Comparison of ENCODE assay signal across 9 cellular contexts in genomic region chr17:39057807-39058206, GRCh38.
DNase-seq lines count a peak whose midpoint lies in the region; ATAC-seq, FAIRE-seq and TF ChIP-seq lines count a peak whose summit lies in the region.
"Had no signal": no experiment of that assay in that cellular context is flagged by ENCODE, and none has a peak within 500 bp of the region (broad histone marks: within the 10 kb centered on the region; RNA-seq: fewer than 3 reads in every experiment).

No MANE protein-coding gene starts in this region.

- TF ChIP-seq EP300 in stomach (IDR thresholded peaks at IDR 0.05) (no peak), transverse colon (IDR thresholded peaks at IDR 0.05; ENCODE audit: low read depth) (no peak)

- DNase-seq in activated T-cell treated with anti-CD3 and anti-CD28 coated beads, Interleukin-2, amount 50 U/mL, for 4 hours, result no peak
- DNase-seq in activated T-cell treated with anti-CD3 and anti-CD28 coated beads, Interleukin-2, amount 50 U/mL, for 1 hour, result no peak
- no peak for DNase-seq in RWPE2 (ENCODE audit: low spot score)
- peak in 1 of 2 donors; percentile 18 for DNase-seq in fibroblast of lung (ENCODE audit: low read depth in 2 of 2)
- DNase-seq in stomach, result no peak
- DNase-seq in small intestine, result no peak
- no peak for DNase-seq in transverse colon
- no peak for DNase-seq in NCI-H526 (lab: John Stamatoyannopoulos, UW)
- DNase-seq: NCI-H82 had no signal

- H3K27ac ChIP-seq in RWPE2 (ENCODE audit: poor library complexity, severe bottlenecking) (no peak overlapping the region), fibroblast of lung (ENCODE audit: insufficient read depth, low read length) (no peak overlapping the region), stomach (no peak overlapping the region), small intestine (ENCODE audit: low read depth in 1 of 2, low read length in 1 of 2) (peak overlapping the region in 1 of 2 donors; percentile 17), transverse colon (no peak overlapping the region)

- FAIRE-seq in small intestine (lab: Jason Lieb, UNC), result no peak

- H2AFZ ChIP-seq in fibroblast of lung (ENCODE audit: low read length), result no peak overlapping the region

- H3K36me3 ChIP-seq in RWPE2 (ENCODE audit: low read depth) (no peaks in the 10 kb centered on the region), fibroblast of lung (ENCODE audit: control insufficient read depth, insufficient read depth, low read length) (no peaks in the 10 kb centered on the region), stomach (no peaks in the 10 kb centered on the region), small intestine (ENCODE audit: control insufficient read depth in 2 of 2, insufficient read depth in 2 of 2, low read length in 2 of 2) (no peaks in the 10 kb centered on the region), transverse colon (no peaks in the 10 kb centered on the region)

- 57 to 83% (median 69%) methylated on average over 8 of the region's 8 CpGs for WGBS in stomach, 5 donors
- 69 to 80% (median 70%) methylated on average over 8 of the region's 8 CpGs for WGBS in small intestine, 3 donors
- 78 to 83% methylated on average over 4 to 8 of the region's 8 CpGs for WGBS in transverse colon (ENCODE audit: low coverage in 1 of 2), 2 donors

- no peak overlapping the region for H3K9ac ChIP-seq in fibroblast of lung (ENCODE audit: insufficient read depth, low read length)

- H3K4me3 Mint-ChIP-seq in activated T-cell treated with anti-CD3 and anti-CD28 coated beads, Interleukin-2, amount 50 U/mL, for 4 hours, result peak overlapping the region; percentile 78

- H3K9me3 Mint-ChIP-seq in activated T-cell treated with anti-CD3 and anti-CD28 coated beads, Interleukin-2, amount 50 U/mL, for 4 hours, result no peaks in the 10 kb centered on the region

- H3K4me1 Mint-ChIP-seq in activated T-cell treated with anti-CD3 and anti-CD28 coated beads, Interleukin-2, amount 50 U/mL, for 4 hours (ENCODE audit: low read depth), result peaks cover 5% of the 10 kb centered on the region

- intact Hi-C loops in stomach (cut with DNase I; ENCODE audit: low total_unique reads) (no loop called here), transverse colon (cut with DNase I; ENCODE audit: low total_unique reads) (no loop called here)

- H3K4me2 ChIP-seq in fibroblast of lung (ENCODE audit: extremely low read depth, insufficient read depth, low read length), result peak overlapping the region; percentile 87

- peak overlapping the region; percentile 41 for H3K4me3 ChIP-seq in RWPE2 (ENCODE audit: severe bottlenecking)
- peak overlapping the region in 1 of 4 experiments; percentile 74 for H3K4me3 ChIP-seq in fibroblast of lung (replicated peaks in 1 of 4; ENCODE audit: control extremely low read depth in 1 of 4, insufficient read depth in 1 of 4, low read depth in 3 of 4, low read length in 4 of 4)
- peak overlapping the region in 3 of 4 donors; percentile 50 to 54 (median 51) for H3K4me3 ChIP-seq in stomach
- no peak overlapping the region for H3K4me3 ChIP-seq in small intestine (ENCODE audit: low read depth in 1 of 2, low read length in 2 of 2)
- H3K4me3 ChIP-seq in transverse colon, result peak overlapping the region in 1 of 4 donors; percentile 61

- no peaks in the 10 kb centered on the region for H3K36me3 Mint-ChIP-seq in activated T-cell treated with anti-CD3 and anti-CD28 coated beads, Interleukin-2, amount 50 U/mL, for 4 hours (ENCODE audit: insufficient read depth)

- peaks cover 3% of the 10 kb centered on the region for H3K27me3 Mint-ChIP-seq in activated T-cell treated with anti-CD3 and anti-CD28 coated beads, Interleukin-2, amount 50 U/mL, for 4 hours (ENCODE audit: low read depth)

- no peaks in the 10 kb centered on the region for H3K79me2 ChIP-seq in fibroblast of lung (ENCODE audit: control insufficient read depth, insufficient read depth, low read length)

- TF ChIP-seq CTCF in RWPE2 (IDR thresholded peaks at IDR 0.05; ENCODE audit: poor library complexity, severe bottlenecking), result no peak
- TF ChIP-seq CTCF in fibroblast of lung (conservative IDR thresholded peaks at IDR 0.05 in 1 of 2, IDR thresholded peaks at IDR 0.05 in 1 of 2; ENCODE audit: low read depth in 1 of 2, low read length in 2 of 2), result no peak
- no peak for TF ChIP-seq CTCF in stomach (IDR thresholded peaks at IDR 0.05)
- TF ChIP-seq CTCF in transverse colon (IDR thresholded peaks at IDR 0.05), result no peak

- H4K20me1 ChIP-seq in fibroblast of lung (ENCODE audit: control insufficient read depth, extremely low read depth, insufficient read depth, low read length), result no peaks in the 10 kb centered on the region

- H3K9me3 ChIP-seq in RWPE2 (ENCODE audit: severe bottlenecking) (no peaks in the 10 kb centered on the region), fibroblast of lung (ENCODE audit: control insufficient read depth, insufficient read depth, low read depth, low read length) (no peaks in the 10 kb centered on the region), stomach (no peaks in the 10 kb centered on the region), small intestine (ENCODE audit: control insufficient read depth, low read depth) (no peaks in the 10 kb centered on the region), transverse colon (no peaks in the 10 kb centered on the region)

- in situ Hi-C loops in transverse colon (cut with MboI; ENCODE audit: low pct_ligation_motif_present in 1 of 4, low pct_unique_long_range_greater_than_20kb in 1 of 4, low sequenced_read_pairs in 3 of 4), result no loop called here

- peaks cover 4% of the 10 kb centered on the region for H3K4me1 ChIP-seq in RWPE2 (ENCODE audit: insufficient read depth, poor library complexity, severe bottlenecking)
- peaks cover 1% of the 10 kb centered on the region for H3K4me1 ChIP-seq in fibroblast of lung (ENCODE audit: control insufficient read depth, extremely low read depth, insufficient read depth, low read length)
- peaks cover 0 to 34% (median 28%) of the 10 kb centered on the region in 4 donors for H3K4me1 ChIP-seq in stomach
- peaks cover 2 to 5% of the 10 kb centered on the region in 2 donors for H3K4me1 ChIP-seq in small intestine (ENCODE audit: control insufficient read depth in 2 of 2, insufficient read depth in 1 of 2, low read depth in 1 of 2, low read length in 1 of 2)
- peaks cover 0 to 15% (median 8%) of the 10 kb centered on the region in 4 donors for H3K4me1 ChIP-seq in transverse colon

- H3K27me3 ChIP-seq in RWPE2 (ENCODE audit: insufficient read depth, poor library complexity, severe bottlenecking), result no peaks in the 10 kb centered on the region
- H3K27me3 ChIP-seq in fibroblast of lung (ENCODE audit: control insufficient read depth, insufficient read depth, low read length), result peaks cover 2% of the 10 kb centered on the region
- H3K27me3 ChIP-seq in stomach, result peaks cover 0 to under 1% (median 0%) of the 10 kb centered on the region in 3 donors
- H3K27me3 ChIP-seq in small intestine (ENCODE audit: control insufficient read depth in 2 of 2, insufficient read depth in 2 of 2, low read length in 2 of 2), result no peaks in the 10 kb centered on the region
- no peaks in the 10 kb centered on the region for H3K27me3 ChIP-seq in transverse colon

- TF ChIP-seq POLR2A in stomach (IDR thresholded peaks at IDR 0.05), result no peak
- TF ChIP-seq POLR2A in transverse colon (IDR thresholded peaks at IDR 0.05), result no peak

- no peak for ATAC-seq in activated T-cell treated with anti-CD3 and anti-CD28 coated beads, Interleukin-2, amount 50 U/mL, for 4 hours
- no peak for ATAC-seq in RWPE2 (ENCODE audit: low read depth)

Comparison
In these comparisons a context has a peak if more than half of its experiments do, and no peak if none do; other contexts are left out.
1. H3K4me3 ChIP-seq: peak in RWPE2 (single experiment) and stomach (3 of 4); none in small intestine (0 of 2).